9 cellular contexts compared by ENCODE assay signal in genomic region chr11:114172055-114172861, GRCh38.
A peak's percentile ranks its signal among the peaks of the same experiment; 100 is the strongest.
DNase-seq lines count a peak whose midpoint lies in the region; ATAC-seq and TF ChIP-seq lines count a peak whose summit lies in the region.
"Had no signal": no experiment of that assay in that cellular context is flagged by ENCODE, and none has a peak within 500 bp of the region (broad histone marks: within the 10 kb centered on the region; RNA-seq: fewer than 3 reads in every experiment).

No MANE protein-coding gene starts in this region.

- peaks cover 13% of the 10 kb centered on the region for H3K27me3 Mint-ChIP-seq in activated naive CD4-positive, alpha-beta T cell treated with anti-CD3 and anti-CD28 coated beads, Interleukin-2, amount 10 ng/mL, durations not matched to agents 7 days and 5 days
- H3K27me3 Mint-ChIP-seq in naive thymus-derived CD4-positive, alpha-beta T cell = peaks cover 0 to 4% (median 0%) of the 10 kb centered on the region in 5 donors
- no peaks in the 10 kb centered on the region for H3K27me3 Mint-ChIP-seq in Caco-2 (ENCODE audit: insufficient read depth, unreplicated experiment)
- H3K27me3 Mint-ChIP-seq in activated T-helper 1 cell treated with anti-CD3 and anti-CD28 coated beads, Interleukin-12 subunit alpha, Interleukin-12 subunit beta, Interleukin-2, Interleukin-4 antibody, amounts not matched to agents 30 ng/mL and 10 ng/mL and 1 ng/mL, durations not matched to agents 14 hours and 24 hours and 36 hours (ENCODE audit: insufficient read depth) = peaks cover 10% of the 10 kb centered on the region

- intact Hi-C loops in naive thymus-derived CD4-positive, alpha-beta T cell (cut with micrococcal nuclease) = loop anchor here (1.0 kb wide), 2 partner anchors 11 to 12 kb away; no protein-coding TSS in a partner anchor
- intact Hi-C loops in upper lobe of right lung (cut with DNase I) = no loop called here
- intact Hi-C loops in Caco-2 (cut with micrococcal nuclease; ENCODE audit: unreplicated experiment) = no loop called here
- intact Hi-C loops in activated T-helper 1 cell treated with anti-CD3 and anti-CD28 coated beads, Interleukin-12 subunit alpha, Interleukin-12 subunit beta, Interleukin-2, Interleukin-4 antibody, amounts not matched to agents 30 ng/mL and 10 ng/mL and 1 ng/mL, durations not matched to agents 14 hours and 24 hours and 36 hours (cut with micrococcal nuclease) = no loop called here

- H3K27me3 ChIP-seq in naive thymus-derived CD4-positive, alpha-beta T cell (ENCODE audit: control insufficient read depth in 2 of 2, insufficient read depth in 2 of 2, low read length in 2 of 2) = no peaks in the 10 kb centered on the region
- H3K27me3 ChIP-seq in upper lobe of right lung (no peaks in the 10 kb centered on the region), Caco-2 (replicated peaks; ENCODE audit: control insufficient read depth, insufficient read depth, low read length) (no peaks in the 10 kb centered on the region)

- BruUV-seq in Caco-2 (replicated peaks; lab: Mats Ljungman, UMichigan) = no TSS peak

- no peak for TF ChIP-seq CTCF in upper lobe of right lung (IDR thresholded peaks at IDR 0.05)
- no peak for TF ChIP-seq CTCF in Caco-2 (IDR thresholded peaks at IDR 0.05; ENCODE audit: insufficient read depth in 1 of 2, low read depth in 1 of 2, low read length in 1 of 2, severe bottlenecking in 1 of 2, unreplicated experiment in 1 of 2)

- peaks cover 91% of the 10 kb centered on the region for H3K4me1 Mint-ChIP-seq in activated naive CD4-positive, alpha-beta T cell treated with anti-CD3 and anti-CD28 coated beads, Interleukin-2, amount 10 ng/mL, durations not matched to agents 7 days and 5 days
- H3K4me1 Mint-ChIP-seq in naive thymus-derived CD4-positive, alpha-beta T cell = peaks cover 70 to 98% (median 93%) of the 10 kb centered on the region in 7 donors
- H3K4me1 Mint-ChIP-seq in Caco-2 (ENCODE audit: low read depth, unreplicated experiment) = no peaks in the 10 kb centered on the region
- peaks cover 52% of the 10 kb centered on the region for H3K4me1 Mint-ChIP-seq in activated T-helper 1 cell treated with anti-CD3 and anti-CD28 coated beads, Interleukin-12 subunit alpha, Interleukin-12 subunit beta, Interleukin-2, Interleukin-4 antibody, amounts not matched to agents 30 ng/mL and 10 ng/mL and 1 ng/mL, durations not matched to agents 14 hours and 24 hours and 36 hours (ENCODE audit: low read depth)

- peaks cover 66 to 85% of the 10 kb centered on the region in 2 donors for H3K4me1 ChIP-seq in naive thymus-derived CD4-positive, alpha-beta T cell (ENCODE audit: control insufficient read depth in 2 of 2, insufficient read depth in 2 of 2, low read length in 2 of 2)
- H3K4me1 ChIP-seq in upper lobe of right lung = peaks cover 99% of the 10 kb centered on the region
- peaks cover 10% of the 10 kb centered on the region for H3K4me1 ChIP-seq in Caco-2

- no peak overlapping the region for H3K4me3 Mint-ChIP-seq in activated naive CD4-positive, alpha-beta T cell treated with anti-CD3 and anti-CD28 coated beads, Interleukin-2, amount 10 ng/mL, durations not matched to agents 7 days and 5 days
- peak overlapping the region; percentile 34 to 78 (median 71) for H3K4me3 Mint-ChIP-seq in naive thymus-derived CD4-positive, alpha-beta T cell
- H3K4me3 Mint-ChIP-seq in Caco-2 (ENCODE audit: unreplicated experiment) = no peak overlapping the region
- H3K4me3 Mint-ChIP-seq in activated T-helper 1 cell treated with anti-CD3 and anti-CD28 coated beads, Interleukin-12 subunit alpha, Interleukin-12 subunit beta, Interleukin-2, Interleukin-4 antibody, amounts not matched to agents 30 ng/mL and 10 ng/mL and 1 ng/mL, durations not matched to agents 14 hours and 24 hours and 36 hours = no peak overlapping the region

- H3K9me3 Mint-ChIP-seq in activated naive CD4-positive, alpha-beta T cell treated with anti-CD3 and anti-CD28 coated beads, Interleukin-2, amount 10 ng/mL, durations not matched to agents 7 days and 5 days = no peaks in the 10 kb centered on the region
- no peaks in the 10 kb centered on the region for H3K9me3 Mint-ChIP-seq in naive thymus-derived CD4-positive, alpha-beta T cell
- H3K9me3 Mint-ChIP-seq in Caco-2 (ENCODE audit: unreplicated experiment) = no peaks in the 10 kb centered on the region
- H3K9me3 Mint-ChIP-seq in activated T-helper 1 cell treated with anti-CD3 and anti-CD28 coated beads, Interleukin-12 subunit alpha, Interleukin-12 subunit beta, Interleukin-2, Interleukin-4 antibody, amounts not matched to agents 30 ng/mL and 10 ng/mL and 1 ng/mL, durations not matched to agents 14 hours and 24 hours and 36 hours = no peaks in the 10 kb centered on the region

- CTCF ChIA-PET in activated naive CD4-positive, alpha-beta T cell treated with anti-CD3 and anti-CD28 coated beads, Interleukin-2, amount 10 ng/mL, durations not matched to agents 7 days and 5 days (lab: Charles Lee) = interaction anchor here (0.7 to 1.2 kb wide), 6 partner anchors 12 to 114 kb away, joined by 3 to 4 read pairs (median 4); no protein-coding TSS in a partner anchor
- CTCF ChIA-PET in naive thymus-derived CD4-positive, alpha-beta T cell (lab: Charles Lee) = interaction anchor here (0.6 to 2.3 kb wide), 8 partner anchors 9 to 112 kb away, joined by 3 to 14 read pairs (median 4); no protein-coding TSS in a partner anchor
- CTCF ChIA-PET in Caco-2 (lab: Charles Lee) = interaction anchor here (1.0 to 1.5 kb wide), 2 partner anchors 91 to 112 kb away, joined by 3 read pairs; partner anchors contain the start of gene ZBTB16

- no peaks in the 10 kb centered on the region for H3K9me3 ChIP-seq in naive thymus-derived CD4-positive, alpha-beta T cell (ENCODE audit: control insufficient read depth in 2 of 3, low read length in 3 of 3)
- H3K9me3 ChIP-seq in upper lobe of right lung (no peaks in the 10 kb centered on the region), Caco-2 (no peaks in the 10 kb centered on the region)

- peak overlapping the region; percentile 94 for H3K27ac Mint-ChIP-seq in activated naive CD4-positive, alpha-beta T cell treated with anti-CD3 and anti-CD28 coated beads, Interleukin-2, amount 10 ng/mL, durations not matched to agents 7 days and 5 days
- H3K27ac Mint-ChIP-seq in naive thymus-derived CD4-positive, alpha-beta T cell = peak overlapping the region; percentile 76 to 98 (median 96)
- no peak overlapping the region for H3K27ac Mint-ChIP-seq in Caco-2 (ENCODE audit: unreplicated experiment)
- H3K27ac Mint-ChIP-seq in activated T-helper 1 cell treated with anti-CD3 and anti-CD28 coated beads, Interleukin-12 subunit alpha, Interleukin-12 subunit beta, Interleukin-2, Interleukin-4 antibody, amounts not matched to agents 30 ng/mL and 10 ng/mL and 1 ng/mL, durations not matched to agents 14 hours and 24 hours and 36 hours = no peak overlapping the region

- H3K27ac ChIP-seq in angular gyrus (ENCODE audit: low read depth, low read length) (peak overlapping the region; percentile 71), upper lobe of right lung (peak overlapping the region; percentile 97)
- peak overlapping the region; percentile 40 for H3K27ac ChIP-seq in naive thymus-derived CD4-positive, alpha-beta T cell (ENCODE audit: low read depth, low read length)

- peaks cover 14% of the 10 kb centered on the region for H3K36me3 Mint-ChIP-seq in activated naive CD4-positive, alpha-beta T cell treated with anti-CD3 and anti-CD28 coated beads, Interleukin-2, amount 10 ng/mL, durations not matched to agents 7 days and 5 days
- H3K36me3 Mint-ChIP-seq in naive thymus-derived CD4-positive, alpha-beta T cell = peaks cover 0 to 2% (median 0%) of the 10 kb centered on the region in 5 donors
- H3K36me3 Mint-ChIP-seq in Caco-2 (ENCODE audit: insufficient read depth, unreplicated experiment) = no peaks in the 10 kb centered on the region
- H3K36me3 Mint-ChIP-seq in activated T-helper 1 cell treated with anti-CD3 and anti-CD28 coated beads, Interleukin-12 subunit alpha, Interleukin-12 subunit beta, Interleukin-2, Interleukin-4 antibody, amounts not matched to agents 30 ng/mL and 10 ng/mL and 1 ng/mL, durations not matched to agents 14 hours and 24 hours and 36 hours (ENCODE audit: low read depth) = no peaks in the 10 kb centered on the region

- peak; percentile 42 for DNase-seq in activated naive CD4-positive, alpha-beta T cell treated with anti-CD3 and anti-CD28 coated beads, Interleukin-2, amount 10 ng/mL, durations not matched to agents 7 days and 5 days
- no peak for DNase-seq in activated naive CD4-positive, alpha-beta T cell treated with Interleukin-2 at 50 U/mL for 16 hours
- peak in 3 of 9 donors; percentile 35 to 49 (median 47) for DNase-seq in naive thymus-derived CD4-positive, alpha-beta T cell
- no peak for DNase-seq in upper lobe of right lung
- DNase-seq in Caco-2 = no peak
- no peak for DNase-seq in activated T-helper 1 cell treated with anti-CD3 and anti-CD28 coated beads, Interleukin-12 subunit alpha, Interleukin-12 subunit beta, Interleukin-2, Interleukin-4 antibody, amounts not matched to agents 30 ng/mL and 10 ng/mL and 1 ng/mL, durations not matched to agents 14 hours and 24 hours and 36 hours (ENCODE audit: low spot score)
- DNase-seq: Calu3 had no signal

- peak overlapping the region; percentile 14 for H3K4me3 ChIP-seq in naive thymus-derived CD4-positive, alpha-beta T cell (ENCODE audit: low read length)
- H3K4me3 ChIP-seq in upper lobe of right lung (no peak overlapping the region), Caco-2 (ENCODE audit: low read depth, low read length) (no peak overlapping the region)

- H3K36me3 ChIP-seq in naive thymus-derived CD4-positive, alpha-beta T cell (ENCODE audit: control insufficient read depth in 2 of 3, insufficient read depth in 3 of 3, low read length in 3 of 3) = no peaks in the 10 kb centered on the region
- H3K36me3 ChIP-seq in upper lobe of right lung (no peaks in the 10 kb centered on the region), Caco-2 (ENCODE audit: control insufficient read depth, insufficient read depth, low read length) (0 out of 2 replicates have a peak, but pooled peaks cover 2% of the 10 kb centered on the region)

- ATAC-seq in naive thymus-derived CD4-positive, alpha-beta T cell = peak; percentile 33
- ATAC-seq in upper lobe of right lung = no peak
- no peak for ATAC-seq in HG03108 (IDR thresholded peaks at IDR 0.05; ENCODE audit: unreplicated experiment)

- POLR2A ChIA-PET in naive thymus-derived CD4-positive, alpha-beta T cell (lab: Charles Lee) = interaction anchor here (1.0 to 20.6 kb wide), 5 partner anchors 12 to 112 kb away, joined by 3 to 363 read pairs (median 5); partner anchors contain the start of gene ZBTB16
- POLR2A ChIA-PET in Caco-2 (lab: Charles Lee) = no interaction called here

Comparison
In these comparisons a context has a peak if more than half of its experiments do, and no peak if none do; other contexts are left out.
1. H3K27ac Mint-ChIP-seq: peak in activated naive CD4-positive, alpha-beta T cell treated with anti-CD3 and anti-CD28 coated beads, Interleukin-2, amount 10 ng/mL, durations not matched to agents 7 days and 5 days (single experiment) and naive thymus-derived CD4-positive, alpha-beta T cell (9 of 9); none in Caco-2 (single experiment) and activated T-helper 1 cell treated with anti-CD3 and anti-CD28 coated beads, Interleukin-12 subunit alpha, Interleukin-12 subunit beta, Interleukin-2, Interleukin-4 antibody, amounts not matched to agents 30 ng/mL and 10 ng/mL and 1 ng/mL, durations not matched to agents 14 hours and 24 hours and 36 hours (single experiment).
2. H3K4me3 Mint-ChIP-seq: peak in naive thymus-derived CD4-positive, alpha-beta T cell (10 of 10); none in activated naive CD4-positive, alpha-beta T cell treated with anti-CD3 and anti-CD28 coated beads, Interleukin-2, amount 10 ng/mL, durations not matched to agents 7 days and 5 days (single experiment), Caco-2 (single experiment) and activated T-helper 1 cell treated with anti-CD3 and anti-CD28 coated beads, Interleukin-12 subunit alpha, Interleukin-12 subunit beta, Interleukin-2, Interleukin-4 antibody, amounts not matched to agents 30 ng/mL and 10 ng/mL and 1 ng/mL, durations not matched to agents 14 hours and 24 hours and 36 hours (single experiment).
3. H3K27ac ChIP-seq: peak in every context shown above with its lines; median percentile 97 in upper lobe of right lung; 71 in angular gyrus; 40 in naive thymus-derived CD4-positive, alpha-beta T cell.
4. intact Hi-C loops: an anchor here in naive thymus-derived CD4-positive, alpha-beta T cell (1.0 kb wide); none called in upper lobe of right lung, Caco-2 and activated T-helper 1 cell treated with anti-CD3 and anti-CD28 coated beads, Interleukin-12 subunit alpha, Interleukin-12 subunit beta, Interleukin-2, Interleukin-4 antibody, amounts not matched to agents 30 ng/mL and 10 ng/mL and 1 ng/mL, durations not matched to agents 14 hours and 24 hours and 36 hours.